In the genomic region with DNA sequence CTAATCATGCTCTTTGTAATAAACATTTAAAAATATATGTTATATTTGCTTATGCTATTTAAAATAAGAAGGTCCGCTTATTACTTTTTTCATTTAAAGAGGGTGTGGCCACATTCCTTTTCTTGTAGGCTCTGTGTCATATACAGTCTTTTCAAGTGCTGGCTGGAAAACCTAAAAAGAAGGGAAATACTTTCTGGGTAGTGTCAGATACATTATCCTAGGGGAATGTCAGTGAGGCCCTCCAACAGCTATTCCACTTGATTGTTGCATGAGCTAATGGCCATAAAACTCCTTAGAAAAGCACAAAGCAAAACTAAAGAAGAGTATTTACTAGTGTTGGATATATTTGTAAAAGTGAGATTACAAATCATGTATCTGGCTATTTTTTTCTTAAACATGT, we compare ENCODE assay signal across 8 cellular contexts. TPM values are rescaled to one million over a fixed set of nuclear protein-coding genes. Genes with fewer than 3 reads are reported as not detected.
DNase-seq lines count a peak whose midpoint lies in the region; ATAC-seq and TF ChIP-seq lines count a peak whose summit lies in the region.

No MANE protein-coding gene starts in this region.

- no peak for ATAC-seq in GM18498 (IDR thresholded peaks at IDR 0.05; ENCODE audit: unreplicated experiment)

- no peak overlapping the region for H2AFZ ChIP-seq in Loucy (ENCODE audit: low read length)

- no peaks in the 10 kb centered on the region for H3K9me2 ChIP-seq in Loucy (replicated peaks; ENCODE audit: low read depth, low read length)

- DNase-seq in AG04449 (ENCODE audit: low read depth, low spot score), result no peak
- no peak for DNase-seq in colonic mucosa
- no peak for DNase-seq in NCI-H345 treated with DMSO at 0.1 percent for 48 hours (lab: John Stamatoyannopoulos, UW; ENCODE audit: unreplicated experiment)
- no peak for DNase-seq in Ammon's horn (ENCODE audit: low spot score)
- no peak for DNase-seq in activated gamma-delta T cell treated with Interleukin-2 at 50 U/mL for 16 hours

- H3K9ac ChIP-seq in Loucy (ENCODE audit: low read depth, low read length, poor library complexity, severe bottlenecking) (peak overlapping the region; percentile 76), colonic mucosa (ENCODE audit: low read depth in 2 of 2, low read length in 2 of 2) (peak overlapping the region in 1 of 2 donors; percentile 62), mucosa of stomach (ENCODE audit: low read length) (peak overlapping the region; percentile 35)

- H4K20me1 ChIP-seq in Loucy (ENCODE audit: insufficient read depth, low read length, poor library complexity, severe bottlenecking), result no peaks in the 10 kb centered on the region

- no peaks in the 10 kb centered on the region for H3K36me3 ChIP-seq in Loucy (ENCODE audit: insufficient read depth, low read length)
- no peaks in the 10 kb centered on the region for H3K36me3 ChIP-seq in colonic mucosa
- no peaks in the 10 kb centered on the region for H3K36me3 ChIP-seq in mucosa of stomach (ENCODE audit: control insufficient read depth, insufficient read depth, low read length)

- H3F3A ChIP-seq in Loucy (ENCODE audit: low read depth), result peaks cover 7% of the 10 kb centered on the region; the same call in 1 of the 2 replicates

- TF ChIP-seq CTCF in AG04449 (IDR thresholded peaks at IDR 0.05; ENCODE audit: insufficient read depth, low read length, missing control alignments) (no peak), Loucy (conservative IDR thresholded peaks at IDR 0.05; ENCODE audit: low read length) (no peak), colonic mucosa (IDR thresholded peaks at IDR 0.05) (no peak)

- no peaks in the 10 kb centered on the region for H3K27me3 ChIP-seq in Loucy (ENCODE audit: insufficient read depth, low read length, poor library complexity, severe bottlenecking)
- H3K27me3 ChIP-seq in colonic mucosa, result no peaks in the 10 kb centered on the region
- no peaks in the 10 kb centered on the region for H3K27me3 ChIP-seq in mucosa of stomach (ENCODE audit: control insufficient read depth, insufficient read depth, low read length)

- peak overlapping the region; percentile 82 for H3K4me2 ChIP-seq in Loucy (ENCODE audit: low read depth, low read length, poor library complexity, severe bottlenecking)

- peak overlapping the region; percentile 32 for H3K27ac ChIP-seq in colonic mucosa

- H3K4me3 ChIP-seq in AG04449 (ENCODE audit: low read depth, low read length), result peak overlapping the region; percentile 71
- peak overlapping the region; percentile 75 for H3K4me3 ChIP-seq in Loucy (ENCODE audit: low read length, poor library complexity, severe bottlenecking)
- peak overlapping the region; percentile 23 for H3K4me3 ChIP-seq in colonic mucosa
- peak overlapping the region; percentile 7 for H3K4me3 ChIP-seq in mucosa of stomach (ENCODE audit: low read length)

- H3K4me1 ChIP-seq in Loucy (ENCODE audit: insufficient read depth, low read length, poor library complexity, severe bottlenecking) (peaks cover 78% of the 10 kb centered on the region), colonic mucosa (no peaks in the 10 kb centered on the region), mucosa of stomach (ENCODE audit: control insufficient read depth, insufficient read depth, low read length) (peaks cover 22% of the 10 kb centered on the region)

- intact Hi-C loops in colonic mucosa (cut with DNase I), result no loop called here

- H3K79me2 ChIP-seq in Loucy (ENCODE audit: insufficient read depth, low read length), result peaks cover 53% of the 10 kb centered on the region

- CTCF ChIA-PET in AG04449 (lab: Yijun Ruan, JAX), result interaction anchor here (0.9 to 1.9 kb wide), 6 partner anchors 9 to 872 kb away, joined by 3 to 8 read pairs (median 3); no protein-coding TSS in a partner anchor

- POLR2A ChIA-PET in AG04449 (lab: Yijun Ruan, JAX), result interaction anchor here (0.8 to 2.3 kb wide), 7 partner anchors 9 to 787 kb away, joined by 3 to 11 read pairs (median 3); a partner anchor contains a TSS

- H3K9me3 ChIP-seq in Loucy (ENCODE audit: insufficient read depth, low read depth, low read length) (no peaks in the 10 kb centered on the region), colonic mucosa (no peaks in the 10 kb centered on the region), mucosa of stomach (ENCODE audit: control insufficient read depth, low read length) (no peaks in the 10 kb centered on the region)

RNA-seq across cellular contexts. Expression of a gene that starts 0.8 kb away (rescaled TPM):
- total RNA-seq in colonic mucosa, result 10 to 100 TPM; 19.7 to 58.2 TPM

Comparison
In these comparisons a context has a peak if more than half of its experiments do, and no peak if none do; other contexts are left out.
1. H3K4me3 ChIP-seq: peak in every context shown above with its lines; median percentile 75 in Loucy; 71 in AG04449; 23 in colonic mucosa; 7 in mucosa of stomach.